Comparison of ENCODE assay signal across 16 cellular contexts in the genomic region with DNA sequence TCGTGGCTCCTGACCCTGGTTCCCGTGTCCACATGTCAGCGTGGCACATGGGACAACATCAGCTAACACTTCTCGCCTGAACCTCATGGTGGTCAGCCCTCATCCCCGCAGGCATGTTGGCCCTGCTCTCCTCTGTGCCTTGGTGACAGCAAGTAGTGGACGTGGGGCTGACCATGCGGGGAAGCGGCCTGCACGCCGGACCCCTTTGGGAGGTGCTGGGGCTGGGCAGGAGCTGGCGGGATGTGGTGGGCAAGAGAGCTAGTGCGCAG.
DNase-seq lines count a peak whose midpoint lies in the region; ATAC-seq and TF ChIP-seq lines count a peak whose summit lies in the region.
"Had no signal": no experiment of that assay in that cellular context is flagged by ENCODE, and none has a peak within 500 bp of the region (broad histone marks: within the 10 kb centered on the region; RNA-seq: fewer than 3 reads in every experiment).

No MANE protein-coding gene starts in this region.

- intact Hi-C loops in natural killer cell (cut with micrococcal nuclease) = loop anchor here (5.0 kb wide), 1 partner anchor 170 kb away; no protein-coding TSS in a partner anchor
- intact Hi-C loops in psoas muscle (cut with DNase I) = no loop called here
- intact Hi-C loops in transverse colon (cut with DNase I; ENCODE audit: low total_unique reads) = no loop called here
- intact Hi-C loops in stomach (cut with DNase I; ENCODE audit: low total_unique reads) = no loop called here

- H3K27ac ChIP-seq in caudate nucleus (ENCODE audit: low read depth, low read length) (peak overlapping the region; percentile 44), psoas muscle (peak overlapping the region; percentile 42), transverse colon (no peak overlapping the region), stomach (peak overlapping the region in 1 of 5 donors; percentile 40)
- H3K27ac ChIP-seq: BLaER1 treated with 17β-estradiol and CSF1 and Interleukin-3, amounts not matched to agents 10 nM and 100 nM had no signal

- TF ChIP-seq CTCF in natural killer cell (IDR thresholded peaks at IDR 0.05) (no peak), psoas muscle (IDR thresholded peaks at IDR 0.05) (no peak), transverse colon (IDR thresholded peaks at IDR 0.05) (no peak), stomach (IDR thresholded peaks at IDR 0.05) (no peak)

- in situ Hi-C loops in transverse colon (cut with MboI; ENCODE audit: low pct_ligation_motif_present in 1 of 4, low pct_unique_long_range_greater_than_20kb in 1 of 4, low sequenced_read_pairs in 3 of 4) = no loop called here

- no peak for ATAC-seq in natural killer cell
- no peak for ATAC-seq in natural killer cell treated with Interleukin-12 subunit alpha and Interleukin-12 subunit beta and Interleukin-15 and Interleukin-18, amount 100 ng/mL, for 72 hours
- ATAC-seq in psoas muscle = peak in 1 of 4 donors; percentile 4
- no peak for ATAC-seq in GM21717 (IDR thresholded peaks at IDR 0.05; ENCODE audit: unreplicated experiment)
- ATAC-seq: GM12878 had no signal

- H3K9me3 Mint-ChIP-seq in natural killer cell = no peaks in the 10 kb centered on the region
- H3K9me3 Mint-ChIP-seq in natural killer cell treated with Interleukin-12 subunit alpha and Interleukin-12 subunit beta and Interleukin-15 and Interleukin-18, amount 100 ng/mL, for 72 hours = no peaks in the 10 kb centered on the region
- H3K9me3 Mint-ChIP-seq: CD4-positive, alpha-beta T cell; H9 had no signal

- TF ChIP-seq EP300 in transverse colon (IDR thresholded peaks at IDR 0.05; ENCODE audit: low read depth) (no peak), stomach (IDR thresholded peaks at IDR 0.05) (no peak)

- no peaks in the 10 kb centered on the region for H3K9me3 ChIP-seq in psoas muscle
- no peaks in the 10 kb centered on the region for H3K9me3 ChIP-seq in transverse colon
- no peaks in the 10 kb centered on the region for H3K9me3 ChIP-seq in stomach
- H3K9me3 ChIP-seq: BLaER1 treated with 17β-estradiol and CSF1 and Interleukin-3, amounts not matched to agents 10 nM and 100 nM had no signal

- no peak for TF ChIP-seq POLR2A in transverse colon (IDR thresholded peaks at IDR 0.05)
- no peak for TF ChIP-seq POLR2A in stomach (IDR thresholded peaks at IDR 0.05)

- H3K27me3 ChIP-seq in psoas muscle (ENCODE audit: insufficient read depth in 3 of 3, low read length in 2 of 3) (no peaks in the 10 kb centered on the region), transverse colon (no peaks in the 10 kb centered on the region), stomach (no peaks in the 10 kb centered on the region)
- H3K27me3 ChIP-seq: BLaER1 treated with 17β-estradiol and CSF1 and Interleukin-3, amounts not matched to agents 10 nM and 100 nM had no signal

- H3K36me3 Mint-ChIP-seq in natural killer cell = no peaks in the 10 kb centered on the region
- no peaks in the 10 kb centered on the region for H3K36me3 Mint-ChIP-seq in natural killer cell treated with Interleukin-12 subunit alpha and Interleukin-12 subunit beta and Interleukin-15 and Interleukin-18, amount 100 ng/mL, for 72 hours

- peaks cover 3% of the 10 kb centered on the region for H3K4me1 ChIP-seq in psoas muscle
- no peaks in the 10 kb centered on the region for H3K4me1 ChIP-seq in transverse colon
- peaks cover 0 to 3% (median 0%) of the 10 kb centered on the region in 4 donors for H3K4me1 ChIP-seq in stomach

- 71 to 90% (median 85%) methylated on average over 12 of the region's 12 CpGs for WGBS in psoas muscle, 3 donors
- 58 to 85% methylated on average over 6 to 12 of the region's 12 CpGs for WGBS in transverse colon (ENCODE audit: low coverage in 1 of 2), 2 donors
- WGBS in stomach, 5 donors = 72 to 96% (median 90%) methylated on average over 12 of the region's 12 CpGs

- H3K27ac Mint-ChIP-seq in natural killer cell = peak overlapping the region; percentile 92
- H3K27ac Mint-ChIP-seq in natural killer cell treated with Interleukin-12 subunit alpha and Interleukin-12 subunit beta and Interleukin-15 and Interleukin-18, amount 100 ng/mL, for 72 hours = no peak overlapping the region
- H3K27ac Mint-ChIP-seq: CD4-positive, alpha-beta T cell had no signal

- peaks cover 0 to 90% of the 10 kb centered on the region in 2 donors for H3K36me3 ChIP-seq in psoas muscle (ENCODE audit: insufficient read depth in 1 of 2, low read depth in 1 of 2)
- peaks cover 0 to 14% (median 2%) of the 10 kb centered on the region in 4 donors for H3K36me3 ChIP-seq in transverse colon
- H3K36me3 ChIP-seq in stomach = peaks cover 44 to 95% (median 87%) of the 10 kb centered on the region in 4 donors

- H3K4me3 ChIP-seq in psoas muscle (no peak overlapping the region), transverse colon (no peak overlapping the region), stomach (no peak overlapping the region)
- H3K4me3 ChIP-seq: BLaER1 treated with 17β-estradiol and CSF1 and Interleukin-3, amounts not matched to agents 10 nM and 100 nM; GM12878 had no signal

- peak overlapping the region; percentile 6 for H3K4me3 Mint-ChIP-seq in natural killer cell
- no peak overlapping the region for H3K4me3 Mint-ChIP-seq in natural killer cell treated with Interleukin-12 subunit alpha and Interleukin-12 subunit beta and Interleukin-15 and Interleukin-18, amount 100 ng/mL, for 72 hours
- H3K4me3 Mint-ChIP-seq: CD4-positive, alpha-beta T cell; H9 had no signal

- DNase-seq in natural killer cell (no peak), caudate nucleus (lab: John Stamatoyannopoulos, UW) (no peak), psoas muscle (no peak), transverse colon (no peak), stomach (no peak)
- DNase-seq in natural killer cell treated with Interleukin-12 subunit alpha and Interleukin-12 subunit beta and Interleukin-15 and Interleukin-18, amount 100 ng/mL, for 72 hours (ENCODE audit: low spot score) = no peak
- DNase-seq: ACHN; Calu3; CD4-positive, alpha-beta T cell; DMS 273 treated with DMSO at 0.1 percent for 48 hours; GOT3; H9; IMR-90 had no signal

- no peaks in the 10 kb centered on the region for H3K27me3 Mint-ChIP-seq in natural killer cell (ENCODE audit: low read depth in 2 of 2)
- no peaks in the 10 kb centered on the region for H3K27me3 Mint-ChIP-seq in natural killer cell treated with Interleukin-12 subunit alpha and Interleukin-12 subunit beta and Interleukin-15 and Interleukin-18, amount 100 ng/mL, for 72 hours
- H3K27me3 Mint-ChIP-seq: CD4-positive, alpha-beta T cell had no signal

- peaks cover 21 to 28% of the 10 kb centered on the region in 2 donors for H3K4me1 Mint-ChIP-seq in natural killer cell
- peaks cover 10 to 19% of the 10 kb centered on the region in 2 donors for H3K4me1 Mint-ChIP-seq in natural killer cell treated with Interleukin-12 subunit alpha and Interleukin-12 subunit beta and Interleukin-15 and Interleukin-18, amount 100 ng/mL, for 72 hours (ENCODE audit: low read depth in 2 of 2)

Comparison
In these comparisons a context has a peak if more than half of its experiments do, and no peak if none do; other contexts are left out.
1. H3K27ac Mint-ChIP-seq: peak in natural killer cell (2 of 2); none in natural killer cell treated with Interleukin-12 subunit alpha and Interleukin-12 subunit beta and Interleukin-15 and Interleukin-18, amount 100 ng/mL, for 72 hours (0 of 2).
2. H3K27ac ChIP-seq: peak in caudate nucleus (single experiment) and psoas muscle (single experiment); none in transverse colon (0 of 4).